Comparison of ENCODE assay signal across 17 cellular contexts in genomic region chr1:110002695-110003094, GRCh38. TPM values are rescaled to one million over a fixed set of nuclear protein-coding genes. Genes with fewer than 3 reads are reported as not detected.
DNase-seq lines count a peak whose midpoint lies in the region; ATAC-seq, FAIRE-seq and TF ChIP-seq lines count a peak whose summit lies in the region.
"Had no signal": no experiment of that assay in that cellular context is flagged by ENCODE, and none has a peak within 500 bp of the region (broad histone marks: within the 10 kb centered on the region; RNA-seq: fewer than 3 reads in every experiment).

No MANE protein-coding gene starts in this region.

- POLR2A ChIA-PET in Caco-2 (lab: Charles Lee) (no interaction called here), IMR-90 (lab: Charles Lee; ENCODE audit: unreplicated experiment) (no interaction called here)

- peaks cover 28% of the 10 kb centered on the region for H3K4me1 ChIP-seq in Caco-2
- peaks cover 17% of the 10 kb centered on the region for H3K4me1 ChIP-seq in IMR-90 (ENCODE audit: control insufficient read depth, insufficient read depth, low read length)
- H3K4me1 ChIP-seq in colonic mucosa: peaks cover 12% of the 10 kb centered on the region
- peaks cover 69% of the 10 kb centered on the region for H3K4me1 ChIP-seq in psoas muscle

- peaks cover 21% of the 10 kb centered on the region for H3K4me1 Mint-ChIP-seq in Caco-2 (ENCODE audit: low read depth, unreplicated experiment)

- no peak overlapping the region for H4K5ac ChIP-seq in IMR-90 (ENCODE audit: low read depth, low read length)

- no peak for TF ChIP-seq RAD21 in IMR-90 (IDR thresholded peaks at IDR 0.05; ENCODE audit: low read length)

- H3K79me1 ChIP-seq in IMR-90 (ENCODE audit: low read depth in 1 of 2, low read length in 2 of 2): peaks cover 15 to 61% of the 10 kb centered on the region in 2 experiments

- H3K9ac ChIP-seq in IMR-90 (ENCODE audit: low read depth, low read length) (no peak overlapping the region), colonic mucosa (ENCODE audit: low read depth in 2 of 2, low read length in 2 of 2) (no peak overlapping the region)

- dilution Hi-C loops in IMR-90 (cut with HindIII; ENCODE audit: low sequenced_read_pairs, unreplicated experiment): no loop called here

- H2BK120ac ChIP-seq in IMR-90 (ENCODE audit: low read depth, low read length): no peak overlapping the region

- H2BK5ac ChIP-seq in IMR-90 (ENCODE audit: low read depth, low read length, poor library complexity, severe bottlenecking): peak overlapping the region; percentile 60

- H3K4me3 ChIP-seq in Caco-2 (ENCODE audit: low read depth, low read length) (no peak overlapping the region), IMR-90 (ENCODE audit: insufficient read depth, low read depth, low read length) (no peak overlapping the region), colonic mucosa (no peak overlapping the region), psoas muscle (peak overlapping the region; percentile 69)

- H3K36me3 ChIP-seq in Caco-2 (ENCODE audit: control insufficient read depth, insufficient read depth, low read length) (no peaks in the 10 kb centered on the region), IMR-90 (ENCODE audit: control insufficient read depth, insufficient read depth, low read length) (no peaks in the 10 kb centered on the region), colonic mucosa (no peaks in the 10 kb centered on the region), psoas muscle (ENCODE audit: insufficient read depth in 1 of 2, low read depth in 1 of 2) (peaks cover 0 to 4% of the 10 kb centered on the region in 2 donors)

- DNase-seq in Caco-2 (no peak), IMR-90 (no peak), colonic mucosa (no peak), psoas muscle (no peak), HTR-8/SVneo (ENCODE audit: insufficient read length, low spot score) (no peak), posterior vena cava (ENCODE audit: low spot score) (no peak), NCI-H1048 (lab: John Stamatoyannopoulos, UW) (no peak), midbrain (lab: John Stamatoyannopoulos, UW) (no peak)
- DNase-seq: activated CD4-positive, alpha-beta T cell treated with anti-CD3 and anti-CD28 coated beads, Interleukin-2, amount 50 U/mL, for 4 hours; AML-193; immature natural killer cell; NCI-H1417 treated with DMSO at 0.1 percent for 48 hours; NCI-H345; small intestine; stimulated activated naive CD4-positive, alpha-beta T cell had no signal

- H4K20me1 ChIP-seq in IMR-90 (ENCODE audit: insufficient read depth, low read length): peaks cover 44% of the 10 kb centered on the region

- H3K23ac ChIP-seq in IMR-90 (ENCODE audit: low read depth, low read length): no peak overlapping the region

- no peaks in the 10 kb centered on the region for H3K27me3 ChIP-seq in Caco-2 (replicated peaks; ENCODE audit: control insufficient read depth, insufficient read depth, low read length)
- no peaks in the 10 kb centered on the region for H3K27me3 ChIP-seq in IMR-90 (ENCODE audit: control insufficient read depth, insufficient read depth, low read length)
- H3K27me3 ChIP-seq in colonic mucosa: no peaks in the 10 kb centered on the region
- H3K27me3 ChIP-seq in psoas muscle (ENCODE audit: insufficient read depth in 3 of 3, low read length in 2 of 3): no peaks in the 10 kb centered on the region

- H4K8ac ChIP-seq in IMR-90 (ENCODE audit: low read depth in 2 of 2, low read length in 2 of 2): no peak overlapping the region

- H2AFZ ChIP-seq in IMR-90 (replicated peaks; ENCODE audit: low read length, poor library complexity): no peak overlapping the region

- CTCF ChIA-PET in Caco-2 (lab: Charles Lee) (no interaction called here), IMR-90 (lab: Yijun Ruan, JAX) (no interaction called here)

- no peaks in the 10 kb centered on the region for H3K9me3 ChIP-seq in Caco-2
- no peaks in the 10 kb centered on the region for H3K9me3 ChIP-seq in IMR-90 (ENCODE audit: control insufficient read depth, insufficient read depth, low read length)
- no peaks in the 10 kb centered on the region for H3K9me3 ChIP-seq in colonic mucosa
- H3K9me3 ChIP-seq in psoas muscle: no peaks in the 10 kb centered on the region

- H2BK20ac ChIP-seq in IMR-90 (ENCODE audit: low read depth, low read length): peak overlapping the region; percentile 16; the same call in 1 of the 2 replicates

- BruUV-seq in Caco-2 (replicated peaks; lab: Mats Ljungman, UMichigan) (no TSS peak), IMR-90 (replicated peaks; lab: Mats Ljungman, UMichigan) (no TSS peak)

- H3K27me3 Mint-ChIP-seq in Caco-2 (ENCODE audit: insufficient read depth, unreplicated experiment): no peaks in the 10 kb centered on the region
- H3K27me3 Mint-ChIP-seq: memory B cell had no signal

- FAIRE-seq in HTR-8/SVneo (lab: Jason Lieb, UNC): no peak
- FAIRE-seq: small intestine had no signal

- H3K4me3 Mint-ChIP-seq in Caco-2 (ENCODE audit: unreplicated experiment): no peak overlapping the region
- H3K4me3 Mint-ChIP-seq: activated T-helper 1 cell treated with anti-CD3 and anti-CD28 coated beads, Interleukin-12 subunit alpha, Interleukin-12 subunit beta, Interleukin-2, Interleukin-4 antibody, amounts not matched to agents 30 ng/mL and 10 ng/mL and 1 ng/mL, durations not matched to agents 14 hours and 24 hours and 36 hours; immature natural killer cell; memory B cell had no signal

- ATAC-seq in IMR-90 (ENCODE audit: low read depth) (no peak), psoas muscle (no peak)

- H3K27ac Mint-ChIP-seq in Caco-2 (ENCODE audit: unreplicated experiment): peak overlapping the region; percentile 87

- no peak overlapping the region for H4K91ac ChIP-seq in IMR-90 (ENCODE audit: insufficient read depth, low read depth, low read length)

- H2AK5ac ChIP-seq in IMR-90 (ENCODE audit: low read depth, low read length): no peak overlapping the region

- peaks cover 19% of the 10 kb centered on the region for H3K9me1 ChIP-seq in IMR-90 (ENCODE audit: insufficient read depth, low read length)

- H3K36me3 Mint-ChIP-seq in Caco-2 (ENCODE audit: insufficient read depth, unreplicated experiment): peaks cover 7% of the 10 kb centered on the region

- H2AK9ac ChIP-seq in IMR-90 (replicated peaks; ENCODE audit: low read depth, low read length, poor library complexity): no peak overlapping the region

- in situ Hi-C loops in IMR-90 (cut with MboI; ENCODE audit: low sequenced_read_pairs): no loop called here

- no CpG with 5 or more reads among the region's 1 CpG for WGBS in IMR-90 (ENCODE audit: extremely low coverage in 2 of 2, insufficient read length in 1 of 2), 2 experiments
- WGBS in psoas muscle, 3 donors: 70 to 100% (median 82%) methylated on average over 1 of the region's 1 CpG

- no peak overlapping the region for H3K56ac ChIP-seq in IMR-90 (ENCODE audit: extremely low read depth, insufficient read depth, low read length)

- no peak overlapping the region for H3K4me2 ChIP-seq in IMR-90 (ENCODE audit: low read depth, low read length)

- TF ChIP-seq CTCF in Caco-2 (IDR thresholded peaks at IDR 0.05; ENCODE audit: insufficient read depth in 1 of 2, low read depth in 1 of 2, low read length in 1 of 2, severe bottlenecking in 1 of 2, unreplicated experiment in 1 of 2): no peak
- no peak for TF ChIP-seq CTCF in IMR-90 (conservative IDR thresholded peaks at IDR 0.05; ENCODE audit: low read depth, low read length)
- no peak for TF ChIP-seq CTCF in colonic mucosa (IDR thresholded peaks at IDR 0.05)
- TF ChIP-seq CTCF in psoas muscle (IDR thresholded peaks at IDR 0.05): no peak

- no peak for TF ChIP-seq POLR2A in IMR-90 (IDR thresholded peaks at IDR 0.05; ENCODE audit: low read depth, low read length)

- H3K27ac ChIP-seq in IMR-90 (ENCODE audit: insufficient read depth, low read length): no peak overlapping the region
- H3K27ac ChIP-seq in colonic mucosa: peak overlapping the region; percentile 67
- H3K27ac ChIP-seq in psoas muscle: peak overlapping the region; percentile 85

- no peak overlapping the region for H3K18ac ChIP-seq in IMR-90 (ENCODE audit: low read depth, low read length)

- 0 out of 2 replicates have a peak overlapping the region, but pooled peaks have one; percentile 27 for H3K14ac ChIP-seq in IMR-90 (replicated peaks; ENCODE audit: low read depth, low read length)

- no peaks in the 10 kb centered on the region for H3K9me3 Mint-ChIP-seq in Caco-2 (ENCODE audit: unreplicated experiment)
- H3K9me3 Mint-ChIP-seq: activated T-helper 1 cell treated with anti-CD3 and anti-CD28 coated beads, Interleukin-12 subunit alpha, Interleukin-12 subunit beta, Interleukin-2, Interleukin-4 antibody, amounts not matched to agents 30 ng/mL and 10 ng/mL and 1 ng/mL, durations not matched to agents 14 hours and 24 hours and 36 hours; immature natural killer cell; memory B cell had no signal

- no peak overlapping the region; the same call in 1 of the 2 replicates for H3K4ac ChIP-seq in IMR-90 (ENCODE audit: low read depth, low read length)

- H2BK15ac ChIP-seq in IMR-90 (ENCODE audit: low read depth, low read length): no peak overlapping the region

- intact Hi-C loops in Caco-2 (cut with micrococcal nuclease; ENCODE audit: unreplicated experiment): no loop called here
- intact Hi-C loops in IMR-90 (cut with micrococcal nuclease): loop anchor here (1.0 to 5.0 kb wide), 2 partner anchors 17 to 455 kb away; partner anchors contain the start of gene GNAI3
- intact Hi-C loops in colonic mucosa (cut with DNase I): no loop called here
- intact Hi-C loops in psoas muscle (cut with DNase I): no loop called here
- intact Hi-C loops in posterior vena cava (cut with DNase I): no loop called here

TF ChIP-seq in IMR-90, 13 proteins besides CTCF, POLR2A, EP300 and RAD21 (continues in another document):
- TF ChIP-seq RCOR1 (IDR thresholded peaks at IDR 0.05; ENCODE audit: insufficient replicate concordance, low read length) (no peak), MAFK (IDR thresholded peaks at IDR 0.05; ENCODE audit: low read depth, low read length) (no peak), CHD1 (IDR thresholded peaks at IDR 0.05; ENCODE audit: low read depth, low read length) (no peak), MXI1 (IDR thresholded peaks at IDR 0.05; ENCODE audit: borderline replicate concordance, low read depth, low read length) (no peak)

RNA-seq across cellular contexts. Expression of gene AHCYL1, which starts 18.1 kb away (rescaled TPM):
- total RNA-seq in Caco-2 (2022) (62.6 and 64.2 TPM in 2 replicates), IMR-90 (2012; rRNA removed) (73.9 and 76.0 TPM in 2 replicates), colonic mucosa (100 to 1,000 TPM; 108 to 115 TPM), psoas muscle (100 to 1,000 TPM in 1 of 4 donors, 10 to 100 TPM in 3; 60.2 to 128 (median 88.9) TPM), posterior vena cava (10 to 100 TPM; 64.9 to 67.3 TPM)
- polyA plus RNA-seq in IMR-90 (2012; rRNA removed) (63.9 and 75.1 TPM in 2 replicates), psoas muscle (10 to 100 TPM; 42.5 to 47.2 (median 46.2) TPM)
- 25.3 and 33.6 TPM in 2 replicates for polyA plus RNA-seq in IMR-90 (2012; cell fraction: cytosol; rRNA removed)
- polyA plus RNA-seq in IMR-90 (2012; cell fraction: nucleus; rRNA removed; ENCODE audit: low replicate concordance): 45.6 and 132 TPM in 2 replicates

RNA-seq across cellular contexts. Expression of gene STRIP1, which starts 31.7 kb away (rescaled TPM):
- total RNA-seq in Caco-2 (2022) (32.8 and 36.1 TPM in 2 replicates), IMR-90 (2012; rRNA removed) (31.4 and 33.5 TPM in 2 replicates), colonic mucosa (10 to 100 TPM; 27.9 to 34.1 TPM), psoas muscle (10 to 100 TPM; 16.1 to 23.1 (median 17.0) TPM), posterior vena cava (10 to 100 TPM; 27.2 to 29.8 TPM)
- polyA plus RNA-seq in IMR-90 (2012; rRNA removed) (28.6 and 30.4 TPM in 2 replicates), psoas muscle (10 to 100 TPM; 12.1 to 17.4 (median 13.5) TPM)
- 13.7 and 17.1 TPM in 2 replicates for polyA plus RNA-seq in IMR-90 (2012; cell fraction: cytosol; rRNA removed)
- polyA plus RNA-seq in IMR-90 (2012; cell fraction: nucleus; rRNA removed; ENCODE audit: low replicate concordance): 82.7 and 95.7 TPM in 2 replicates
